In genomic region chr1:111770916-111771315, GRCh38 we compare ENCODE assay signal across 29 cellular contexts.
"Had no signal": no experiment of that assay in that cellular context is flagged by ENCODE, and none has a peak within 500 bp of the region (broad histone marks: within the 10 kb centered on the region; RNA-seq: fewer than 3 reads in every experiment).

No MANE protein-coding gene starts in this region.

- H3K36me3 Mint-ChIP-seq: activated naive CD4-positive, alpha-beta T cell treated with anti-CD3 and anti-CD28 coated beads, Interleukin-2, amount 50 U/mL, for 72 hours had no signal

- H3K9me3 ChIP-seq: adrenal gland, breast epithelium, Peyer's patch, SJSA1 had no signal

- H3K4me3 ChIP-seq: adrenal gland, breast epithelium, Peyer's patch, SJSA1 had no signal

- ATAC-seq: activated naive CD4-positive, alpha-beta T cell treated with anti-CD3 and anti-CD28 coated beads, Interleukin-2, amount 50 U/mL, for 72 hours; activated T-cell treated with anti-CD3 and anti-CD28 coated beads, Interleukin-2, amount 50 U/mL, for 4 hours; SK-N-SH treated with all-trans-retinoic acid at 6 μM for 48 hours; WTC11 had no signal

- H3K27ac ChIP-seq: adrenal gland, breast epithelium, Peyer's patch, RWPE1, SJSA1 had no signal

- DNase-seq: activated CD4-positive, alpha-beta T cell treated with anti-CD3 and anti-CD28 coated beads for 48 hours; activated CD4-positive, alpha-beta T cell treated with anti-CD3 and anti-CD28 coated beads, Interleukin-2, amount 50 U/mL, for 4 hours; activated CD4-positive, CD25-positive, alpha-beta regulatory T cell treated with anti-CD3 and anti-CD28 coated beads, Interleukin-2, amount 50 U/mL, for 72 hours; activated CD8-positive, alpha-beta memory T cell treated with anti-CD3 and anti-CD28 coated beads for 24 hours; activated effector memory CD4-positive, alpha-beta T cell treated with anti-CD3 and anti-CD28 coated beads, Interleukin-2, amount 50 U/mL, for 16 hours; activated naive CD4-positive, alpha-beta T cell treated with Interleukin-2 at 50 U/mL for 16 hours; activated T-cell treated with anti-CD3 and anti-CD28 coated beads, Interleukin-2, amount 50 U/mL, for 4 hours; adrenal gland; aorta; caudate nucleus; Kasumi-1; KBM-7; NCI-H1105 treated with DMSO at 0.1 percent for 48 hours; NCI-H1436 treated with DMSO at 0.1 percent for 48 hours; NCI-H187; NCI-H2081 treated with DMSO at 0.1 percent for 48 hours; NCI-H2227 treated with DMSO at 0.1 percent for 48 hours; NCI-H526 treated with DMSO at 0.1 percent for 48 hours; NCI-H82; OCI-M1; Peyer's patch; Right ventricle myocardium superior had no signal

- H3K27me3 ChIP-seq: adrenal gland, breast epithelium, Peyer's patch, SJSA1 had no signal

- H3K36me3 ChIP-seq: breast epithelium had no signal

- H3K9me3 Mint-ChIP-seq: activated naive CD4-positive, alpha-beta T cell treated with anti-CD3 and anti-CD28 coated beads, Interleukin-2, amount 50 U/mL, for 72 hours; activated T-cell treated with anti-CD3 and anti-CD28 coated beads, Interleukin-2, amount 50 U/mL, for 4 hours; T-helper 1 cell treated with Interleukin-12 subunit alpha and Interleukin-12 subunit beta and Interleukin-4 antibody, amounts not matched to agents 30 μg/mL and 1 μg/mL, for 36 hours; WTC11 had no signal

- H3K4me1 ChIP-seq: adrenal gland, breast epithelium, Peyer's patch had no signal

- H3K4me3 Mint-ChIP-seq: activated T-cell treated with anti-CD3 and anti-CD28 coated beads, Interleukin-2, amount 50 U/mL, for 4 hours; T-helper 1 cell treated with Interleukin-12 subunit alpha and Interleukin-12 subunit beta and Interleukin-4 antibody, amounts not matched to agents 30 μg/mL and 1 μg/mL, for 36 hours; WTC11 had no signal

- H3K27ac Mint-ChIP-seq: activated naive CD4-positive, alpha-beta T cell treated with anti-CD3 and anti-CD28 coated beads, Interleukin-2, amount 50 U/mL, for 72 hours; T-helper 1 cell treated with Interleukin-12 subunit alpha and Interleukin-12 subunit beta and Interleukin-4 antibody, amounts not matched to agents 30 μg/mL and 1 μg/mL, for 36 hours; WTC11 had no signal
